In genomic region chr3:122784436-122784835, GRCh38 we compare ENCODE assay signal across 21 cellular contexts. TPM values are rescaled to one million over a fixed set of nuclear protein-coding genes. Genes with fewer than 3 reads are reported as not detected.
DNase-seq lines count a peak whose midpoint lies in the region; ATAC-seq and TF ChIP-seq lines count a peak whose summit lies in the region.
"Had no signal": no experiment of that assay in that cellular context is flagged by ENCODE, and none has a peak within 500 bp of the region (broad histone marks: within the 10 kb centered on the region; RNA-seq: fewer than 3 reads in every experiment).

No MANE protein-coding gene starts in this region.

- no peak overlapping the region for H2AK5ac ChIP-seq in mesendoderm (ENCODE audit: low read length)

- no CpG with 5 or more reads among the region's 1 CpG for WGBS in mesendoderm (ENCODE audit: extremely low coverage, insufficient coverage, low lambda C conversion rate)

- ATAC-seq in omental fat pad (ENCODE audit: low FRiP score) (peak; percentile 98), HG03280 (IDR thresholded peaks at IDR 0.05; ENCODE audit: unreplicated experiment) (no peak)

- no peak overlapping the region for H3K9ac ChIP-seq in fibroblast of lung (ENCODE audit: insufficient read depth, low read length)
- no peak overlapping the region for H3K9ac ChIP-seq in mesendoderm (ENCODE audit: low read length)

- H3K27ac ChIP-seq in fibroblast of lung (ENCODE audit: insufficient read depth, low read length) = no peak overlapping the region
- H3K27ac ChIP-seq in mesendoderm (ENCODE audit: low read depth, low read length) = no peak overlapping the region
- H3K27ac ChIP-seq: esophagus muscularis mucosa, left ventricle myocardium inferior, right atrium auricular region, SJSA1 had no signal

- no peaks in the 10 kb centered on the region for H3K36me3 ChIP-seq in fibroblast of lung (ENCODE audit: control insufficient read depth, insufficient read depth, low read length)
- H3K36me3 ChIP-seq in mesendoderm (ENCODE audit: control insufficient read depth, insufficient read depth, low read length) = no peaks in the 10 kb centered on the region
- H3K36me3 ChIP-seq: esophagus muscularis mucosa, right atrium auricular region, SJSA1 had no signal

- no peaks in the 10 kb centered on the region for H3K9me3 Mint-ChIP-seq in activated T-cell treated with anti-CD3 and anti-CD28 coated beads, Interleukin-2, amount 50 U/mL, for 24 hours
- H3K9me3 Mint-ChIP-seq: CD4-positive, CD25-positive, alpha-beta regulatory T cell had no signal

- peak; percentile 20 for DNase-seq in AG20443 (ENCODE audit: low spot score)
- peak; percentile 29 for DNase-seq in LHCN-M2 (ENCODE audit: low read depth)
- DNase-seq in fibroblast of lung (ENCODE audit: low read depth in 2 of 2) = peak; percentile 28 to 72
- no peak for DNase-seq in omental fat pad (ENCODE audit: low spot score)
- no peak for DNase-seq in mesendoderm
- no peak for DNase-seq in activated effector memory CD4-positive, alpha-beta T cell treated with anti-CD3 and anti-CD28 coated beads, Interleukin-2, amount 50 U/mL, for 16 hours
- DNase-seq in activated T-cell treated with anti-CD3 and anti-CD28 coated beads, Interleukin-2, amount 50 U/mL, for 24 hours = no peak
- DNase-seq: ACHN; activated CD4-positive, alpha-beta T cell treated with anti-CD3 and anti-CD28 coated beads, Interleukin-2, amount 50 U/mL, for 4 hours; amygdala; CD4-positive, CD25-positive, alpha-beta regulatory T cell; effector CD4-positive, alpha-beta T cell; GOT3; left ventricle myocardium inferior; NCI-H1048; NCI-H2029; stimulated activated CD4-positive, alpha-beta T cell treated with anti-CD3 and anti-CD28 coated beads, Interleukin-15, amount 100 ng/mL, for 24 hours had no signal

- H3K4ac ChIP-seq in mesendoderm (ENCODE audit: low read depth, low read length) = no peak overlapping the region

- peaks cover 18% of the 10 kb centered on the region for H3K36me3 Mint-ChIP-seq in activated T-cell treated with anti-CD3 and anti-CD28 coated beads, Interleukin-2, amount 50 U/mL, for 24 hours (ENCODE audit: low read depth)

- no peak overlapping the region for H3K18ac ChIP-seq in mesendoderm (ENCODE audit: low read length)

- H3K27me3 ChIP-seq in fibroblast of lung (ENCODE audit: control insufficient read depth, insufficient read depth, low read length) (no peaks in the 10 kb centered on the region), mesendoderm (ENCODE audit: insufficient read depth, low read length, poor library complexity) (no peaks in the 10 kb centered on the region)
- H3K27me3 ChIP-seq: esophagus muscularis mucosa, right atrium auricular region, SJSA1 had no signal

- no peak overlapping the region for H3K4me2 ChIP-seq in fibroblast of lung (ENCODE audit: extremely low read depth, insufficient read depth, low read length)
- H3K4me2 ChIP-seq in mesendoderm (ENCODE audit: low read length) = no peak overlapping the region

- no peak overlapping the region for H3K56ac ChIP-seq in mesendoderm (ENCODE audit: low read length)

- H3K27me3 Mint-ChIP-seq in activated T-cell treated with anti-CD3 and anti-CD28 coated beads, Interleukin-2, amount 50 U/mL, for 24 hours = no peaks in the 10 kb centered on the region
- H3K27me3 Mint-ChIP-seq: CD4-positive, CD25-positive, alpha-beta regulatory T cell had no signal

- H3K4me3 ChIP-seq in fibroblast of lung (replicated peaks in 1 of 4; ENCODE audit: control extremely low read depth in 1 of 4, insufficient read depth in 1 of 4, low read depth in 3 of 4, low read length in 4 of 4) = no peak overlapping the region
- H3K4me3 ChIP-seq in mesendoderm (ENCODE audit: low read length) = no peak overlapping the region
- H3K4me3 ChIP-seq: esophagus muscularis mucosa, left ventricle myocardium inferior, right atrium auricular region, SJSA1 had no signal

- no peak overlapping the region for H2BK120ac ChIP-seq in mesendoderm (ENCODE audit: low read depth, low read length)

- H3K23ac ChIP-seq in mesendoderm (ENCODE audit: low read length) = no peak overlapping the region

- H2BK5ac ChIP-seq in mesendoderm (ENCODE audit: low read length) = no peak overlapping the region

- H2BK15ac ChIP-seq in mesendoderm (replicated peaks; ENCODE audit: low read depth) = no peak overlapping the region

- no peaks in the 10 kb centered on the region for H3K9me3 ChIP-seq in fibroblast of lung (ENCODE audit: control insufficient read depth, insufficient read depth, low read depth, low read length)
- H3K9me3 ChIP-seq: esophagus muscularis mucosa, left ventricle myocardium inferior, right atrium auricular region, SJSA1 had no signal

- no peak overlapping the region for H4K5ac ChIP-seq in mesendoderm (ENCODE audit: low read length)

- H3K4me3 Mint-ChIP-seq in activated T-cell treated with anti-CD3 and anti-CD28 coated beads, Interleukin-2, amount 50 U/mL, for 24 hours = no peak overlapping the region

- no peaks in the 10 kb centered on the region for H4K20me1 ChIP-seq in fibroblast of lung (ENCODE audit: control insufficient read depth, extremely low read depth, insufficient read depth, low read length)

- H2AFZ ChIP-seq in fibroblast of lung (ENCODE audit: low read length) = no peak overlapping the region

- H3K27ac Mint-ChIP-seq in activated T-cell treated with anti-CD3 and anti-CD28 coated beads, Interleukin-2, amount 50 U/mL, for 24 hours = no peak overlapping the region
- H3K27ac Mint-ChIP-seq: CD4-positive, CD25-positive, alpha-beta regulatory T cell had no signal

- no peaks in the 10 kb centered on the region for H3K79me1 ChIP-seq in mesendoderm (ENCODE audit: low read length)

- H3K79me2 ChIP-seq in fibroblast of lung (ENCODE audit: control insufficient read depth, insufficient read depth, low read length) = no peaks in the 10 kb centered on the region
- H3K79me2 ChIP-seq in mesendoderm (ENCODE audit: control insufficient read depth, insufficient read depth, low read length) = no peaks in the 10 kb centered on the region

- peaks cover 29% of the 10 kb centered on the region for H3K4me1 Mint-ChIP-seq in activated T-cell treated with anti-CD3 and anti-CD28 coated beads, Interleukin-2, amount 50 U/mL, for 24 hours (ENCODE audit: low read depth)

- peaks cover 4% of the 10 kb centered on the region for H3K4me1 ChIP-seq in fibroblast of lung (ENCODE audit: control insufficient read depth, extremely low read depth, insufficient read depth, low read length)
- no peaks in the 10 kb centered on the region for H3K4me1 ChIP-seq in mesendoderm (ENCODE audit: control insufficient read depth, low read depth, low read length)
- H3K4me1 ChIP-seq: left ventricle myocardium inferior, right atrium auricular region, SJSA1 had no signal

- no peak overlapping the region for H4K8ac ChIP-seq in mesendoderm (ENCODE audit: low read depth, low read length)

- no peak for TF ChIP-seq CTCF in fibroblast of lung (conservative IDR thresholded peaks at IDR 0.05 in 1 of 2, IDR thresholded peaks at IDR 0.05 in 1 of 2; ENCODE audit: low read depth in 1 of 2, low read length in 2 of 2)
- no peak for TF ChIP-seq CTCF in omental fat pad (IDR thresholded peaks at IDR 0.05)

RNA-seq across cellular contexts. Expression of gene HSPBAP1, which starts 9.2 kb away (rescaled TPM):
- total RNA-seq in LHCN-M2 (2014; rRNA removed) = 6.1 and 7.1 TPM in 2 replicates
- 2.8 TPM for polyA plus RNA-seq in LHCN-M2 (2012)
- 12.4 and 14.4 TPM in 2 replicates for total RNA-seq in fibroblast of lung
- polyA plus RNA-seq in fibroblast of lung = 5.2 and 5.4 TPM in 2 replicates
- 3.7 and 3.8 TPM in 2 replicates for polyA plus RNA-seq in fibroblast of lung (2012)
- 2.7 TPM in 1 of 2 replicates, not detected in the other for polyA minus RNA-seq in fibroblast of lung (ENCODE audit: low replicate concordance)
- total RNA-seq in omental fat pad = 10 to 100 TPM in 2 of 4 donors, 1 to 10 TPM in 2; 7.8 to 21.3 (median 13.3) TPM
- 4.7 TPM for polyA plus RNA-seq in mesendoderm (2013, experiment 1 of 2)
- 5.1 TPM for polyA plus RNA-seq in mesendoderm (2013, experiment 2 of 2)

RNA-seq across cellular contexts. Expression of gene SLC49A4, which starts 10.4 kb away (rescaled TPM):
- total RNA-seq in LHCN-M2 (2014; rRNA removed) (20.8 and 24.2 TPM in 2 replicates), fibroblast of lung (19.3 and 20.6 TPM in 2 replicates), omental fat pad (10 to 100 TPM; 14.2 to 21.2 (median 19.7) TPM)
- 6.0 TPM for polyA plus RNA-seq in LHCN-M2 (2012)
- polyA plus RNA-seq in fibroblast of lung = 14.5 and 15.0 TPM in 2 replicates
- 10.0 TPM in 2 replicates for polyA plus RNA-seq in fibroblast of lung (2012)
- polyA minus RNA-seq in fibroblast of lung (ENCODE audit: low replicate concordance) = 5.5 and 6.9 TPM in 2 replicates
- 7.9 TPM for polyA plus RNA-seq in mesendoderm (2013, experiment 1 of 2)
- 7.4 TPM for polyA plus RNA-seq in mesendoderm (2013, experiment 2 of 2)

Comparison
In these comparisons a context has a peak if more than half of its experiments do, and no peak if none do; other contexts are left out.
1. DNase-seq: peak in AG20443 (single experiment), LHCN-M2 (single experiment) and fibroblast of lung (2 of 2); none in omental fat pad (single experiment), mesendoderm (single experiment), activated effector memory CD4-positive, alpha-beta T cell treated with anti-CD3 and anti-CD28 coated beads, Interleukin-2, amount 50 U/mL, for 16 hours (single experiment) and activated T-cell treated with anti-CD3 and anti-CD28 coated beads, Interleukin-2, amount 50 U/mL, for 24 hours (single experiment).